Comparison of ENCODE assay signal across 17 cellular contexts in the genomic region with DNA sequence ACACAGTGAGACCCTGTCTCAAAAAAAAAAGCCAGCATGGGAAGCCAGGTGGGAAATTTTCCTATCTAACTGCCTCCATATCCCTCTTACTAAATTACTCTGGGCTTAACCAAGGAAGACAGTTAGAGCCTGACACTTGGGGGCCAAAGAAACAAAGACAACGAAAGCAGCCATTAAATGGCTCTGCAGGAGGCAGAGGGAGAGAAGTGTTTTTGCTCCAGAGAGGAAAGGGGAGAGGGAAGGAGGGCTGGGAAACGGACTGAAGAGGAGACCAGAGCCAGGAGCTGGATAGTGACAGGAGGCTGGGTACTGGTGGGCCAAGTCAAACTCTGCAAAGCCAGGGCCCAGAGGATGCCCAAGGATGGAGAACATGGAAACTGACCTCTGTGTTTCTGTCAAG.
"Had no signal": no experiment of that assay in that cellular context is flagged by ENCODE, and none has a peak within 500 bp of the region (broad histone marks: within the 10 kb centered on the region; RNA-seq: fewer than 3 reads in every experiment).

No MANE protein-coding gene starts in this region.

- H3K4me3 Mint-ChIP-seq: activated naive CD8-positive, alpha-beta T cell; central memory CD8-positive, alpha-beta T cell; nephron progenitor cell; stimulated activated memory B cell treated with anti-CD40 and anti-IgM and Interleukin-4, amounts not matched to agents 10 μg/mL and 1 μg/mL and 100 μg/mL, for 72 hours had no signal

- DNase-seq: activated T-cell treated with anti-CD3 and anti-CD28 coated beads, Interleukin-2, amount 50 U/mL, for 1 hour; heart right ventricle; left cardiac atrium; nephron progenitor cell; sigmoid colon; stimulated activated CD4-positive, alpha-beta T cell treated with anti-CD3 and anti-CD28 coated beads, Interleukin-15, amount 100 ng/mL, for 24 hours; stomach; T-helper 9 cell had no signal

- H3K36me3 ChIP-seq: heart right ventricle, sigmoid colon, stomach, suprapubic skin had no signal

- H3K27me3 ChIP-seq: heart right ventricle, sigmoid colon, stomach, suprapubic skin, tibial nerve had no signal

- H3K4me1 Mint-ChIP-seq: nephron progenitor cell; stimulated activated memory B cell treated with anti-CD40 and anti-IgM and Interleukin-4, amounts not matched to agents 10 μg/mL and 1 μg/mL and 100 μg/mL, for 72 hours had no signal

- H3K4me1 ChIP-seq: heart right ventricle, stomach, suprapubic skin, tibial nerve had no signal

- H3K27me3 Mint-ChIP-seq: activated naive CD8-positive, alpha-beta T cell; central memory CD8-positive, alpha-beta T cell; stimulated activated memory B cell treated with anti-CD40 and anti-IgM and Interleukin-4, amounts not matched to agents 10 μg/mL and 1 μg/mL and 100 μg/mL, for 72 hours had no signal

- H3K4me2 ChIP-seq: smooth muscle cell had no signal

- H3K4me3 ChIP-seq: heart right ventricle, sigmoid colon, smooth muscle cell, stomach, suprapubic skin, tibial nerve had no signal

- H3K9me3 ChIP-seq: sigmoid colon, suprapubic skin had no signal

- H3K27ac ChIP-seq: heart right ventricle, sigmoid colon, stomach, suprapubic skin, tibial nerve had no signal

- ATAC-seq: heart right ventricle; left cardiac atrium; stimulated activated memory B cell treated with anti-CD40 and anti-IgM and Interleukin-4, amounts not matched to agents 10 μg/mL and 1 μg/mL and 100 μg/mL, for 72 hours had no signal

- H3K27ac Mint-ChIP-seq: activated naive CD8-positive, alpha-beta T cell; nephron progenitor cell; stimulated activated memory B cell treated with anti-CD40 and anti-IgM and Interleukin-4, amounts not matched to agents 10 μg/mL and 1 μg/mL and 100 μg/mL, for 72 hours had no signal

- FAIRE-seq: astrocyte, colon, islet of Langerhans had no signal

- H3K36me3 Mint-ChIP-seq: stimulated activated memory B cell treated with anti-CD40 and anti-IgM and Interleukin-4, amounts not matched to agents 10 μg/mL and 1 μg/mL and 100 μg/mL, for 72 hours had no signal
